ENCODE assay signal across 21 cellular contexts in the genomic region with DNA sequence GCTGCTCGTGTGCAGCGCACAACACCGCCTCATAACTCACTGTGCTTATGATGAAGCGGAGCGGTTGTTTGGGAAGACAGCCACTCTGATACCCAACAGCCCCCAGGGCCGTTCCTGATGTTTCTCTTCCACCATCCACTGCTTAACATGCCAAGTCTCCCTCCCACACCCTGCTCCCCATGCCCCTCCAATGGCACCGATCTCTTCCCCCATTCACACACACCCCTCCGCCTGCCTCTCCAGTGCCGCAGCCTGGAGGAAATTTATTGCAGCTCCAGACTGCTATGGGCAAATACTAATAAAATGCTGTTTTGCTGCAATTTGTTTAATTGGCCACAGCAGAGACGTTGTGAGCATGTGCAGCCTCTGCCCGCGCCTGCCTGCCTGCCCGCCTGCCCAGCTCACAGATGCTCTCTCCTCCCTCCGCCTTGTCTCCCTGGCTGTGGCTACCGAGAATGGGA.
A peak's percentile ranks its signal among the peaks of the same experiment; 100 is the strongest.
DNase-seq lines count a peak whose midpoint lies in the region; ATAC-seq and TF ChIP-seq lines count a peak whose summit lies in the region.
"Had no signal": no experiment of that assay in that cellular context is flagged by ENCODE, and none has a peak within 500 bp of the region (broad histone marks: within the 10 kb centered on the region; RNA-seq: fewer than 3 reads in every experiment).

No MANE protein-coding gene starts in this region.

- CTCF ChIA-PET in SK-N-SH (lab: Yijun Ruan, JAX) = interaction anchor here (0.8 to 1.5 kb wide), 8 partner anchors 9 to 383 kb away, joined by 3 to 5 read pairs (median 4); no protein-coding TSS in a partner anchor

- TF ChIP-seq RAD21 in SK-N-SH (IDR thresholded peaks at IDR 0.05; ENCODE audit: low read length) = 0 out of 2 replicates have a peak, but pooled peaks have one; percentile 3

- H3K4me1 ChIP-seq in SK-N-SH (ENCODE audit: control insufficient read depth in 1 of 2, insufficient read depth in 2 of 2, low read depth in 1 of 2, low read length in 1 of 2) = peaks cover 0 to 11% of the 10 kb centered on the region in 2 experiments; a peak in 1 of 4 replicates
- no peaks in the 10 kb centered on the region for H3K4me1 ChIP-seq in osteoblast (ENCODE audit: insufficient read depth, low read length)
- H3K4me1 ChIP-seq in lower lobe of right lung = no peaks in the 10 kb centered on the region
- H3K4me1 ChIP-seq: HAP-1, right lobe of liver had no signal

- POLR2A ChIA-PET in SK-N-SH (lab: Yijun Ruan, JAX) = interaction anchor here (0.9 kb wide), 1 partner anchor 105 kb away, joined by 3 read pairs; no protein-coding TSS in a partner anchor

- TF ChIP-seq CTCF in SK-N-SH (IDR thresholded peaks at IDR 0.05) = no peak
- no peak for TF ChIP-seq CTCF in osteoblast (IDR thresholded peaks at IDR 0.05; ENCODE audit: extremely low read depth, low read depth, low read length)
- TF ChIP-seq CTCF in lower lobe of right lung (IDR thresholded peaks at IDR 0.05) = no peak

- no peak for ATAC-seq in lower lobe of right lung
- ATAC-seq: left cardiac atrium; naive thymus-derived CD8-positive, alpha-beta T cell; right lobe of liver; stimulated activated naive CD8-positive, alpha-beta T cell treated with anti-CD3 and anti-CD28 coated beads, Interleukin-15, Interleukin-2, amounts not matched to agents 100 U/mL and 50 U/mL, for 24 hours had no signal

- 58% methylated on average over 12 of the region's 15 CpGs for WGBS in SK-N-SH (ENCODE audit: low lambda C conversion rate)

- peaks cover 6% of the 10 kb centered on the region for H3F3A ChIP-seq in SK-N-SH (replicated peaks; ENCODE audit: insufficient read depth)

- H4K20me1 ChIP-seq in SK-N-SH (ENCODE audit: insufficient read depth) (no peaks in the 10 kb centered on the region), osteoblast (ENCODE audit: insufficient read depth, low read length) (no peaks in the 10 kb centered on the region)

- H3K9me3 ChIP-seq in SK-N-SH (no peaks in the 10 kb centered on the region), osteoblast (ENCODE audit: low read depth, low read length) (no peaks in the 10 kb centered on the region), lower lobe of right lung (no peaks in the 10 kb centered on the region)
- H3K9me3 ChIP-seq: HAP-1, ovary, right lobe of liver, thoracic aorta had no signal

- H3K9ac ChIP-seq in SK-N-SH = no peak overlapping the region

- H3K27ac ChIP-seq in SK-N-SH (ENCODE audit: low read depth in 2 of 2, low read length in 1 of 2) (peak overlapping the region in 1 of 2 experiments; percentile 62; a peak in 1 of 4 replicates), osteoblast (ENCODE audit: low read depth, low read length) (no peak overlapping the region), lower lobe of right lung (no peak overlapping the region)
- H3K27ac ChIP-seq: HL-60, ovary, right lobe of liver, thoracic aorta had no signal

- H3K27me3 ChIP-seq in SK-N-SH (ENCODE audit: insufficient read depth) = no peaks in the 10 kb centered on the region
- H3K27me3 ChIP-seq in osteoblast (ENCODE audit: insufficient read depth, low read length) = peaks cover 11% of the 10 kb centered on the region
- peaks cover 14% of the 10 kb centered on the region for H3K27me3 ChIP-seq in lower lobe of right lung (ENCODE audit: low read depth)
- H3K27me3 ChIP-seq: ovary, right lobe of liver had no signal

- H3K4me3 ChIP-seq in SK-N-SH (ENCODE audit: low read depth in 2 of 2, low read length in 1 of 2) (peak overlapping the region in 1 of 2 experiments; percentile 2; a peak in 1 of 4 replicates), osteoblast (ENCODE audit: insufficient read depth, low read length) (no peak overlapping the region), lower lobe of right lung (no peak overlapping the region)
- H3K4me3 ChIP-seq: HAP-1, ovary, right lobe of liver, thoracic aorta had no signal

- intact Hi-C loops in lower lobe of right lung (cut with DNase I) = no loop called here

- no peaks in the 10 kb centered on the region for H3K9me2 ChIP-seq in SK-N-SH

- H2AFZ ChIP-seq in SK-N-SH (ENCODE audit: low read depth) (no peak overlapping the region), osteoblast (ENCODE audit: low read length) (no peak overlapping the region)

- H3K4me2 ChIP-seq in SK-N-SH (no peak overlapping the region), osteoblast (ENCODE audit: insufficient read depth, low read length) (no peak overlapping the region)

- no peak for TF ChIP-seq EP300 in SK-N-SH (IDR thresholded peaks at IDR 0.05; ENCODE audit: borderline replicate concordance in 1 of 2, low read depth in 1 of 2, low read length in 1 of 2)

- DNase-seq in DMS 273 treated with DMSO at 0.1 percent for 48 hours (lab: John Stamatoyannopoulos, UW) (peak; percentile 62), NCI-H1436 treated with DMSO at 0.1 percent for 48 hours (lab: John Stamatoyannopoulos, UW) (peak; percentile 32), SK-N-SH (peak; percentile 87), left kidney (ENCODE audit: low read depth, low spot score) (peak; percentile 65), osteoblast (ENCODE audit: insufficient read length, low spot score, missing footprints) (no peak), lower lobe of right lung (no peak), SIG-M5 treated with dmso at 0.1 percent for 504 hours (lab: John Stamatoyannopoulos, UW; ENCODE audit: unreplicated experiment) (no peak)
- DNase-seq: activated CD4-positive, alpha-beta T cell treated with anti-CD3 and anti-CD28 coated beads, Interleukin-2, amount 50 U/mL, for 48 hours; activated CD8-positive, alpha-beta memory T cell treated with anti-CD3 and anti-CD28 coated beads, Interleukin-2, amount 50 U/mL, for 48 hours; left cardiac atrium; naive thymus-derived CD8-positive, alpha-beta T cell; NCI-H1092; NCI-H748 treated with DMSO at 0.1 percent for 48 hours; ovary; right lobe of liver; stimulated activated CD4-positive, alpha-beta T cell treated with anti-CD3 and anti-CD28 coated beads, Interleukin-4, amount 100 ng/mL, for 4 hours; stimulated activated naive CD8-positive, alpha-beta T cell treated with anti-CD3 and anti-CD28 coated beads, Interleukin-15, Interleukin-2, amounts not matched to agents 100 U/mL and 50 U/mL, for 24 hours; T-helper 9 cell had no signal

- no peaks in the 10 kb centered on the region for H3K79me2 ChIP-seq in SK-N-SH (ENCODE audit: insufficient read depth)
- no peaks in the 10 kb centered on the region for H3K79me2 ChIP-seq in osteoblast (ENCODE audit: insufficient read depth, low read length)

- no peaks in the 10 kb centered on the region for H3K36me3 ChIP-seq in SK-N-SH (replicated peaks in 1 of 2; ENCODE audit: control insufficient read depth in 1 of 2, insufficient read depth in 2 of 2, low read length in 1 of 2)
- H3K36me3 ChIP-seq in osteoblast (ENCODE audit: insufficient read depth, low read length) = no peaks in the 10 kb centered on the region
- H3K36me3 ChIP-seq in lower lobe of right lung = no peaks in the 10 kb centered on the region
- H3K36me3 ChIP-seq: HAP-1, ovary, right lobe of liver, thoracic aorta had no signal

TF ChIP-seq in SK-N-SH, 30 proteins besides CTCF, POLR2A, EP300 and RAD21:
- TF ChIP-seq FOXJ3 (CRISPR knock-in tag; IDR thresholded peaks at IDR 0.05) = peak; percentile 55
- TF ChIP-seq FOSL2 (IDR thresholded peaks at IDR 0.05; ENCODE audit: borderline replicate concordance, low read depth) = no peak
- TF ChIP-seq GATA2 (CRISPR knock-in tag; IDR thresholded peaks at IDR 0.05) = peak; percentile 31; the same call in 1 of the 2 replicates
- peak; percentile 16; the same call in 1 of the 2 replicates for TF ChIP-seq SMC3 (IDR thresholded peaks at IDR 0.05; ENCODE audit: low read depth, low read length)
- peak; percentile 39 for TF ChIP-seq CHD2 (IDR thresholded peaks at IDR 0.05; ENCODE audit: low read length, partially characterized antibody)
- TF ChIP-seq RFX5 (IDR thresholded peaks at IDR 0.05; ENCODE audit: low read length) = no peak
- 0 out of 2 replicates have a peak, but pooled peaks have one; percentile 34 for TF ChIP-seq RCOR1 (IDR thresholded peaks at IDR 0.05; ENCODE audit: low read length)
- TF ChIP-seq MXI1 (IDR thresholded peaks at IDR 0.05; ENCODE audit: low read depth, low read length) = peak; percentile 55; the same call in 1 of the 2 replicates
- peak; percentile 58; the same call in 1 of the 2 replicates for TF ChIP-seq NRF1 (IDR thresholded peaks at IDR 0.05; ENCODE audit: low read depth, low read length)
- TF ChIP-seq, protein P1, sequence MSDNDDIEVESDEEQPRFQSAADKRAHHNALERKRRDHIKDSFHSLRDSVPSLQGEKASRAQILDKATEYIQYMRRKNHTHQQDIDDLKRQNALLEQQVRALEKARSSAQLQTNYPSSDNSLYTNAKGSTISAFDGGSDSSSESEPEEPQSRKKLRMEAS (IDR thresholded peaks at IDR 0.05; ENCODE audit: low read depth) = no peak

Comparison
In these comparisons a context has a peak if more than half of its experiments do, and no peak if none do; other contexts are left out.
1. DNase-seq: peak in DMS 273 treated with DMSO at 0.1 percent for 48 hours (single experiment), NCI-H1436 treated with DMSO at 0.1 percent for 48 hours (single experiment), SK-N-SH (single experiment) and left kidney (single experiment); none in osteoblast (single experiment), lower lobe of right lung (single experiment) and SIG-M5 treated with dmso at 0.1 percent for 504 hours (single experiment).